Comparison of ENCODE assay signal across 1 cellular context in genomic region chr19:12574036-12574435, GRCh38.
TF ChIP-seq lines count a peak whose summit lies in the region.

No MANE protein-coding gene starts in this region.

TF ChIP-seq in GM12878, 131 proteins besides CTCF, POLR2A, EP300 and RAD21 (continued from another document and continues in another):
- no peak for TF ChIP-seq ELK1 (IDR thresholded peaks at IDR 0.05; ENCODE audit: low read depth, low read length)
- TF ChIP-seq ZNF24 (IDR thresholded peaks at IDR 0.05), result no peak
- TF ChIP-seq MAX (IDR thresholded peaks at IDR 0.05; ENCODE audit: low read depth, low read length), result 0 out of 2 replicates have a peak, but pooled peaks have one; percentile 66
- no peak for TF ChIP-seq MYC (IDR thresholded peaks at IDR 0.05; ENCODE audit: insufficient read depth, insufficient read length, insufficient replicate concordance, low read length, severe bottlenecking)
- TF ChIP-seq HDGF (IDR thresholded peaks at IDR 0.05), result 0 out of 2 replicates have a peak, but pooled peaks have one; percentile 22
- TF ChIP-seq SMARCA5 (IDR thresholded peaks at IDR 0.05), result no peak
- TF ChIP-seq PAX5 (IDR thresholded peaks at IDR 0.05; ENCODE audit: borderline replicate concordance, low read depth, low read length), result no peak
- TF ChIP-seq USF2 (IDR thresholded peaks at IDR 0.05; ENCODE audit: borderline replicate concordance, low read depth, low read length), result peak; percentile 73
- TF ChIP-seq MTA3 (IDR thresholded peaks at IDR 0.05; ENCODE audit: borderline replicate concordance, low read length), result no peak
- TF ChIP-seq SKIL (IDR thresholded peaks at IDR 0.05; ENCODE audit: low read depth, poor library complexity, severe bottlenecking), result no peak
- TF ChIP-seq CHD4 (IDR thresholded peaks at IDR 0.05), result no peak
- TF ChIP-seq IRF3 (IDR thresholded peaks at IDR 0.05), result no peak
- no peak for TF ChIP-seq ETV6 (conservative IDR thresholded peaks at IDR 0.05 in 1 of 2, IDR thresholded peaks at IDR 0.05 in 1 of 2; ENCODE audit: borderline replicate concordance in 1 of 2, low read depth in 1 of 2)
- TF ChIP-seq ZBTB11 (CRISPR knock-in tag; IDR thresholded peaks at IDR 0.05), result no peak
- TF ChIP-seq LARP7 (IDR thresholded peaks at IDR 0.05), result no peak
- TF ChIP-seq RCOR1 (conservative IDR thresholded peaks at IDR 0.05; ENCODE audit: low read depth, low read length), result no peak
- peak; percentile 83 for TF ChIP-seq SPI1 (IDR thresholded peaks at IDR 0.05; ENCODE audit: borderline replicate concordance, insufficient read depth, low read depth, low read length)
- no peak for TF ChIP-seq CBX3 (IDR thresholded peaks at IDR 0.05; ENCODE audit: borderline replicate concordance, low read depth)
- no peak for TF ChIP-seq ZNF217 (IDR thresholded peaks at IDR 0.05)
- TF ChIP-seq PML (IDR thresholded peaks at IDR 0.05; ENCODE audit: low read length), result no peak
- TF ChIP-seq NFXL1 (IDR thresholded peaks at IDR 0.05; ENCODE audit: borderline replicate concordance), result no peak
- TF ChIP-seq NR2F1 (conservative IDR thresholded peaks at IDR 0.05), result 0 out of 2 replicates have a peak, but pooled peaks have one; percentile 19
- TF ChIP-seq ZBTB40 (IDR thresholded peaks at IDR 0.05; ENCODE audit: borderline replicate concordance), result no peak
- no peak for TF ChIP-seq ZZZ3 (IDR thresholded peaks at IDR 0.05; ENCODE audit: control insufficient read depth, insufficient read length, low read depth)
- TF ChIP-seq WRNIP1 (IDR thresholded peaks at IDR 0.05; ENCODE audit: borderline replicate concordance, low read depth, low read length), result no peak
- TF ChIP-seq NFIC (IDR thresholded peaks at IDR 0.05; ENCODE audit: low read depth, low read length), result no peak
- TF ChIP-seq NBN (IDR thresholded peaks at IDR 0.05), result 0 out of 2 replicates have a peak, but pooled peaks have one; percentile 29
- no peak for TF ChIP-seq SP1 (IDR thresholded peaks at IDR 0.05; ENCODE audit: low read depth, low read length)
- TF ChIP-seq ZNF384 (IDR thresholded peaks at IDR 0.05; ENCODE audit: borderline replicate concordance, low read depth, low read length), result no peak
- TF ChIP-seq IRF4 (IDR thresholded peaks at IDR 0.05; ENCODE audit: low read depth, low read length), result no peak
- peak; percentile 42 for TF ChIP-seq MTA2 (IDR thresholded peaks at IDR 0.05; ENCODE audit: low read depth)
- no peak for TF ChIP-seq PRDM15 (CRISPR knock-in tag; IDR thresholded peaks at IDR 0.05)
- no peak for TF ChIP-seq RB1 (IDR thresholded peaks at IDR 0.05; ENCODE audit: borderline replicate concordance)
- TF ChIP-seq BCL11A (IDR thresholded peaks at IDR 0.05; ENCODE audit: low read depth, low read length), result no peak
- no peak for TF ChIP-seq SIN3A (IDR thresholded peaks at IDR 0.05; ENCODE audit: low read depth, low read length)
- TF ChIP-seq CUX1 (IDR thresholded peaks at IDR 0.05; ENCODE audit: insufficient replicate concordance, low read depth, low read length), result no peak
- peak; percentile 49 to 76; a peak in 3 of 4 replicates for TF ChIP-seq BHLHE40 (IDR thresholded peaks at IDR 0.05; ENCODE audit: borderline replicate concordance in 1 of 2, low read depth in 2 of 2, low read length in 1 of 2)
